11 cellular contexts compared by ENCODE assay signal in genomic region chr11:122711831-122712378, GRCh38. TPM values are rescaled to one million over a fixed set of nuclear protein-coding genes. Genes with fewer than 3 reads are reported as not detected.
DNase-seq lines count a peak whose midpoint lies in the region; ATAC-seq, FAIRE-seq and TF ChIP-seq lines count a peak whose summit lies in the region.
"Had no signal": no experiment of that assay in that cellular context is flagged by ENCODE, and none has a peak within 500 bp of the region (broad histone marks: within the 10 kb centered on the region; RNA-seq: fewer than 3 reads in every experiment).

No MANE protein-coding gene starts in this region.

- TF ChIP-seq CTCF in GM10248 (IDR thresholded peaks at IDR 0.05; ENCODE audit: control extremely low read depth, extremely low read depth, low read depth, missing control alignments) (peak; percentile 18), cardiac fibroblast (IDR thresholded peaks at IDR 0.05; ENCODE audit: low read depth, low read length) (peak; percentile 21), neutrophil (IDR thresholded peaks at IDR 0.05) (no peak), lower leg skin (IDR thresholded peaks at IDR 0.05) (no peak), HepG2 (CRISPR knock-in tag; IDR thresholded peaks at IDR 0.05) (no peak)

- BruUV-seq in HepG2 (replicated peaks; lab: Mats Ljungman, UMichigan), result no TSS peak

- H3K4me3 ChIP-seq in cardiac fibroblast (replicated peaks in 1 of 2; ENCODE audit: low read depth in 2 of 2, low read length in 2 of 2) (no peak overlapping the region), neutrophil (ENCODE audit: low read depth in 1 of 2, low read length in 1 of 2) (no peak overlapping the region), lower leg skin (ENCODE audit: low read depth, poor library complexity, severe bottlenecking) (no peak overlapping the region), HepG2 (replicated peaks in 1 of 3; ENCODE audit: insufficient read depth in 1 of 3, low read depth in 2 of 3, low read length in 3 of 3) (no peak overlapping the region)

- POLR2A ChIA-PET in GM10248 (lab: Yijun Ruan, JAX), result no interaction called here
- POLR2A ChIA-PET in HepG2 (lab: Yijun Ruan, JAX), result no interaction called here

- in situ Hi-C loops in HepG2 (cut with HindIII; ENCODE audit: extremely low pct_ligation_motif_present, low pct_unique_long_range_greater_than_20kb), result no loop called here

- 35 to 41% methylated on average over 5 of the region's 5 CpGs for WGBS in lower leg skin, 2 donors
- 87% methylated on average over 5 of the region's 5 CpGs for WGBS in HepG2 (ENCODE audit: low lambda C conversion rate)

- peaks cover 39 to 47% of the 10 kb centered on the region in 2 experiments for H3K4me1 ChIP-seq in neutrophil (ENCODE audit: control insufficient read depth in 1 of 2, insufficient read depth in 1 of 2, low read depth in 1 of 2, low read length in 1 of 2)
- H3K4me1 ChIP-seq in HepG2 (ENCODE audit: insufficient read depth, low read length), result peaks cover 14% of the 10 kb centered on the region

- CTCF ChIA-PET in GM10248 (lab: Yijun Ruan, JAX) (interaction anchor here (0.9 to 4.2 kb wide), 16 partner anchors 9 to 84 kb away, joined by 3 to 29 read pairs (median 4); partner anchors contain the start of gene UBASH3B), HepG2 (lab: Yijun Ruan, JAX; ENCODE audit: low intra/inter-chr PET ratio, low total read pairs) (no interaction called here)

- H3K9ac ChIP-seq in HepG2 (ENCODE audit: insufficient read depth, low read depth, low read length), result no peak overlapping the region

- H3K27ac ChIP-seq in neutrophil (peak overlapping the region; percentile 32), HepG2 (ENCODE audit: extremely low read length, insufficient read depth, low read length) (no peak overlapping the region)
- H3K27ac ChIP-seq: HL-60 had no signal

- DNase-seq in GM10248 (ENCODE audit: extremely low spot score), result no peak
- DNase-seq in NCI-H446 treated with DMSO at 0.1 percent for 48 hours (lab: John Stamatoyannopoulos, UW), result peak; percentile 97
- DNase-seq in cardiac fibroblast (ENCODE audit: low read depth in 2 of 2), result peak; percentile 60 to 68
- DNase-seq in lower leg skin (ENCODE audit: low spot score in 2 of 2), result no peak
- no peak for DNase-seq in HepG2 (ENCODE audit: low spot score)
- DNase-seq: natural killer cell; stimulated activated CD4-positive, alpha-beta T cell treated with anti-CD3 and anti-CD28 coated beads, Interleukin-4, amount 100 ng/mL, for 1 hour had no signal

- no peaks in the 10 kb centered on the region for H3K36me3 ChIP-seq in neutrophil
- no peaks in the 10 kb centered on the region for H3K36me3 ChIP-seq in HepG2 (replicated peaks in 1 of 2; ENCODE audit: control insufficient read depth in 1 of 2, insufficient read depth in 2 of 2, low read length in 2 of 2)

- H3K27me3 ChIP-seq in neutrophil (no peaks in the 10 kb centered on the region), HepG2 (ENCODE audit: control insufficient read depth in 1 of 2, insufficient read depth in 2 of 2, low read length in 2 of 2) (no peaks in the 10 kb centered on the region)

- no peak overlapping the region for H2AFZ ChIP-seq in HepG2 (ENCODE audit: low read length)

- ATAC-seq in activated CD4-positive, CD25-positive, alpha-beta regulatory T cell treated with anti-CD3 and anti-CD28 coated beads, Interleukin-2, amount 50 U/mL, for 24 hours, result no peak
- ATAC-seq in HepG2 (no peak), GM21825 (IDR thresholded peaks at IDR 0.05; ENCODE audit: unreplicated experiment) (no peak)
- ATAC-seq: natural killer cell had no signal

- H3K79me2 ChIP-seq in HepG2 (ENCODE audit: insufficient read depth, low read length), result no peaks in the 10 kb centered on the region

- no peak overlapping the region for H3K4me2 ChIP-seq in HepG2 (ENCODE audit: low read depth, low read length)

- H3K9me3 ChIP-seq in neutrophil (no peaks in the 10 kb centered on the region), HepG2 (ENCODE audit: low read length) (no peaks in the 10 kb centered on the region)

- no peaks in the 10 kb centered on the region for H4K20me1 ChIP-seq in HepG2 (ENCODE audit: insufficient read depth, low read length)

- no peak for TF ChIP-seq RAD21 in HepG2 (CRISPR knock-in tag; IDR thresholded peaks at IDR 0.05)

- TF ChIP-seq POLR2A in lower leg skin (IDR thresholded peaks at IDR 0.05), result no peak
- TF ChIP-seq POLR2A in HepG2 (IDR thresholded peaks at IDR 0.05; ENCODE audit: insufficient read depth in 1 of 2, low read depth in 2 of 2, low read length in 2 of 2), result no peak

- intact Hi-C loops in lower leg skin (cut with DNase I; ENCODE audit: low total_unique reads) (no loop called here), HepG2 (cut with micrococcal nuclease; ENCODE audit: unreplicated experiment) (no loop called here)

- no peak for FAIRE-seq in HepG2 (lab: Jason Lieb, UNC)

- TF ChIP-seq EP300 in HepG2 (IDR thresholded peaks at IDR 0.05; ENCODE audit: low read depth in 2 of 2, low read length in 2 of 2) (no peak), HepG2 (CRISPR knock-in tag; IDR thresholded peaks at IDR 0.05; ENCODE audit: borderline replicate concordance) (no peak)

TF ChIP-seq in HepG2, 621 proteins besides CTCF, POLR2A, EP300 and RAD21:
- TF ChIP-seq GABPB1 (CRISPR knock-in tag; IDR thresholded peaks at IDR 0.05) (no peak), SOX5 (CRISPR knock-in tag; IDR thresholded peaks at IDR 0.05; ENCODE audit: borderline replicate concordance) (no peak), ZNF790 (CRISPR knock-in tag; IDR thresholded peaks at IDR 0.05; ENCODE audit: borderline replicate concordance) (no peak)

RNA-seq across cellular contexts. Expression of gene UBASH3B, which starts 56.4 kb away (rescaled TPM):
- total RNA-seq in lower leg skin, result 10 to 100 TPM; 14.2 to 58.4 (median 35.6) TPM
- total RNA-seq in HepG2 (2016; rRNA removed; fragmentation: Illumina TruSeq; extraction: Trizol), result 4.4 and 5.1 TPM in 2 replicates
- 2.4 and 3.2 TPM in 2 replicates for total RNA-seq in HepG2 (2016; cell fraction: cytosol; rRNA removed; fragmentation: Illumina TruSeq; extraction: Trizol; ENCODE audit: low read depth)
- 4.3 and 4.5 TPM in 2 replicates for total RNA-seq in HepG2 (2016; cell fraction: insoluble cytoplasmic fraction; rRNA removed; fragmentation: Illumina TruSeq; extraction: Trizol)
- 6.0 and 6.1 TPM in 2 replicates for total RNA-seq in HepG2 (2016; cell fraction: membrane; rRNA removed; fragmentation: Illumina TruSeq; extraction: Trizol)
- 1.9 and 4.4 TPM in 2 replicates for total RNA-seq in HepG2 (2016; cell fraction: nucleus; rRNA removed; fragmentation: Illumina TruSeq; extraction: Trizol)
- polyA plus RNA-seq in HepG2 (2011; rRNA removed), result 4.8 and 7.6 TPM in 2 replicates
- polyA plus RNA-seq in HepG2 (2011; cell fraction: cytosol; rRNA removed), result 5.8 and 6.4 TPM in 2 replicates
- polyA plus RNA-seq in HepG2 (2011; cell fraction: nucleus; rRNA removed), result 2.6 and 3.2 TPM in 2 replicates
- 1.4 and 1.8 TPM in 2 replicates for polyA plus RNA-seq in HepG2 (2012)
- 2.6 and 4.2 TPM in 2 replicates for polyA plus RNA-seq in HepG2 (2016; cell fraction: cytosol; fragmentation: Illumina TruSeq; extraction: Trizol; ENCODE audit: low read depth)
- polyA plus RNA-seq in HepG2 (2016; cell fraction: insoluble cytoplasmic fraction; fragmentation: Illumina TruSeq; extraction: Trizol; ENCODE audit: low read depth), result 4.2 and 4.5 TPM in 2 replicates
- 3.5 and 4.9 TPM in 2 replicates for polyA plus RNA-seq in HepG2 (2016; cell fraction: membrane; fragmentation: Illumina TruSeq; extraction: Trizol; ENCODE audit: low read depth)
- polyA plus RNA-seq in HepG2 (2016; cell fraction: nucleus; fragmentation: Illumina TruSeq; extraction: Trizol; ENCODE audit: insufficient read depth, low read depth), result 1.9 and 4.2 TPM in 2 replicates
- 3.7 and 44.0 TPM in 2 replicates for polyA minus RNA-seq in HepG2 (2011; rRNA and poly(A)+ RNA removed; ENCODE audit: low replicate concordance)
- polyA minus RNA-seq in HepG2 (2011; cell fraction: cytosol; rRNA and poly(A)+ RNA removed), result 8.9 and 11.7 TPM in 2 replicates
- 5.2 and 7.9 TPM in 2 replicates for polyA minus RNA-seq in HepG2 (2011; cell fraction: nucleus; rRNA and poly(A)+ RNA removed)

Comparison
In these comparisons a context has a peak if more than half of its experiments do, and no peak if none do; other contexts are left out.
1. DNase-seq: peak in NCI-H446 treated with DMSO at 0.1 percent for 48 hours (single experiment) and cardiac fibroblast (2 of 2); none in GM10248 (single experiment), lower leg skin (0 of 2) and HepG2 (single experiment).
2. CTCF ChIP-seq: peak in GM10248 (single experiment) and cardiac fibroblast (single experiment); none in neutrophil (single experiment), lower leg skin (0 of 3) and HepG2 (single experiment).